In genomic region chr12:6193853-6194815, GRCh38 we compare ENCODE assay signal across 11 cellular contexts. TPM values are rescaled to one million over a fixed set of nuclear protein-coding genes. Genes with fewer than 3 reads are reported as not detected.
DNase-seq lines count a peak whose midpoint lies in the region; ATAC-seq and TF ChIP-seq lines count a peak whose summit lies in the region.
"Had no signal": no experiment of that assay in that cellular context is flagged by ENCODE, and none has a peak within 500 bp of the region (broad histone marks: within the 10 kb centered on the region; RNA-seq: fewer than 3 reads in every experiment).

No MANE protein-coding gene starts in this region.

- no peaks in the 10 kb centered on the region for H3K36me3 ChIP-seq in endodermal cell (ENCODE audit: control insufficient read depth, insufficient read depth, low read length)

- DNase-seq in NCI-H69 (lab: John Stamatoyannopoulos, UW) (peak; percentile 12), endodermal cell (peak; percentile 92), progenitor cell of endocrine pancreas (ENCODE audit: low spot score, unreplicated experiment) (no peak)
- DNase-seq: activated CD8-positive, alpha-beta memory T cell treated with anti-CD3 and anti-CD28 coated beads, Interleukin-2, amount 50 U/mL, for 48 hours; stimulated activated CD4-positive, alpha-beta T cell treated with anti-CD3 and anti-CD28 coated beads, Interleukin-1b, Interleukin-23, amount 100 ng/mL, for 48 hours; SW 1271 had no signal

- H3K9me3 ChIP-seq in endodermal cell (ENCODE audit: control insufficient read depth, low read length), result peaks cover 9% of the 10 kb centered on the region
- H3K9me3 ChIP-seq: body of pancreas had no signal

- TF ChIP-seq EP300 in Ishikawa (IDR thresholded peaks at IDR 0.05; ENCODE audit: borderline replicate concordance), result no peak

- H3K36me3 Mint-ChIP-seq in endodermal cell (ENCODE audit: low read depth) (peaks cover 2% of the 10 kb centered on the region), progenitor cell of endocrine pancreas (ENCODE audit: insufficient read depth) (no peaks in the 10 kb centered on the region)

- ATAC-seq in GM18861 (IDR thresholded peaks at IDR 0.05; ENCODE audit: unreplicated experiment) (no peak), GM19455 (IDR thresholded peaks at IDR 0.05; ENCODE audit: unreplicated experiment) (no peak), HG03469 (IDR thresholded peaks at IDR 0.05; ENCODE audit: unreplicated experiment) (no peak)
- ATAC-seq: body of pancreas had no signal

- no peak overlapping the region for H3K27ac ChIP-seq in endodermal cell (ENCODE audit: low read depth, low read length)
- H3K27ac ChIP-seq: body of pancreas had no signal

- peaks cover 16% of the 10 kb centered on the region for H3K9me3 Mint-ChIP-seq in endodermal cell
- H3K9me3 Mint-ChIP-seq in progenitor cell of endocrine pancreas (ENCODE audit: low read depth), result peaks cover 6% of the 10 kb centered on the region

- peak; percentile 12; the same call in 1 of the 2 replicates for TF ChIP-seq RAD21 in Ishikawa (IDR thresholded peaks at IDR 0.05; ENCODE audit: low read depth)

- H3K27me3 ChIP-seq in endodermal cell (ENCODE audit: control insufficient read depth, insufficient read depth, low read length, poor library complexity, severe bottlenecking), result peaks cover 9% of the 10 kb centered on the region
- H3K27me3 ChIP-seq: body of pancreas had no signal

- no peak overlapping the region for H3K4me3 ChIP-seq in endodermal cell (ENCODE audit: low read length)
- H3K4me3 ChIP-seq: body of pancreas had no signal

- H3K4me3 Mint-ChIP-seq in endodermal cell, result no peak overlapping the region
- H3K4me3 Mint-ChIP-seq in progenitor cell of endocrine pancreas (ENCODE audit: low read depth), result no peak overlapping the region

- TF ChIP-seq CTCF in endodermal cell (conservative IDR thresholded peaks at IDR 0.05), result peak; percentile 61
- TF ChIP-seq CTCF in progenitor cell of endocrine pancreas (IDR thresholded peaks at IDR 0.05; ENCODE audit: unreplicated experiment), result peak; percentile 19

- H3K4me1 Mint-ChIP-seq in endodermal cell (peaks cover 51% of the 10 kb centered on the region), progenitor cell of endocrine pancreas (ENCODE audit: low read depth) (peaks cover 21% of the 10 kb centered on the region)

- H3K27ac Mint-ChIP-seq in endodermal cell (peak overlapping the region; percentile 90), progenitor cell of endocrine pancreas (peak overlapping the region; percentile 46)

- H3K4me1 ChIP-seq in endodermal cell (ENCODE audit: control insufficient read depth, insufficient read depth, low read length), result no peaks in the 10 kb centered on the region

- WGBS in endodermal cell (ENCODE audit: insufficient coverage in 1 of 2, insufficient read length in 1 of 2), 2 experiments, result 79 to 90% methylated on average over 13 to 18 of the region's 19 CpGs

- peaks cover 12% of the 10 kb centered on the region for H3K27me3 Mint-ChIP-seq in endodermal cell (ENCODE audit: insufficient read depth)
- H3K27me3 Mint-ChIP-seq in progenitor cell of endocrine pancreas, result peaks cover 44% of the 10 kb centered on the region

- H3K9ac ChIP-seq in endodermal cell (ENCODE audit: extremely low read depth, low read length, poor library complexity, severe bottlenecking), result no peak overlapping the region

TF ChIP-seq in Ishikawa, 13 proteins besides CTCF, POLR2A, EP300 and RAD21:
- TF ChIP-seq CEBPB (IDR thresholded peaks at IDR 0.05), result no peak
- TF ChIP-seq TCF12 (IDR thresholded peaks at IDR 0.05; ENCODE audit: low read depth), result no peak
- TF ChIP-seq CREB1 (IDR thresholded peaks at IDR 0.05; ENCODE audit: low read depth), result peak; percentile 39; the same call in 1 of the 2 replicates

RNA-seq across cellular contexts. Expression of gene CD9, which starts 6.1 kb away (rescaled TPM):
- total RNA-seq in endodermal cell, result 10 to 100 TPM; 33.5 to 99.1 TPM
- polyA plus RNA-seq in endodermal cell (2013, experiment 1 of 2), result 26.5 TPM
- 22.0 TPM for polyA plus RNA-seq in endodermal cell (2013, experiment 2 of 2)
- total RNA-seq in progenitor cell of endocrine pancreas, result 6.0 and 10.8 TPM in 2 replicates
